Comparison of ENCODE assay signal across 26 cellular contexts in genomic region chr2:126368778-126369177, GRCh38.
DNase-seq lines count a peak whose midpoint lies in the region; ATAC-seq, FAIRE-seq and TF ChIP-seq lines count a peak whose summit lies in the region.
"Had no signal": no experiment of that assay in that cellular context is flagged by ENCODE, and none has a peak within 500 bp of the region (broad histone marks: within the 10 kb centered on the region; RNA-seq: fewer than 3 reads in every experiment).

No MANE protein-coding gene starts in this region.

- peak overlapping the region; percentile 28 for H3K27ac Mint-ChIP-seq in astrocyte (ENCODE audit: unreplicated experiment)
- H3K27ac Mint-ChIP-seq: activated T-cell treated with anti-CD3 and anti-CD28 coated beads, Interleukin-2, amount 50 U/mL, for 24 hours; brain; CD4-positive, alpha-beta memory T cell had no signal

- ATAC-seq in HG03378 (IDR thresholded peaks at IDR 0.05; ENCODE audit: unreplicated experiment) = no peak

- H3K36me3 ChIP-seq in astrocyte (ENCODE audit: insufficient read depth, low read length) (no peaks in the 10 kb centered on the region), neuronal stem cell (replicated peaks in 1 of 2; ENCODE audit: control insufficient read depth in 2 of 2, insufficient read depth in 2 of 2, low read length in 2 of 2) (no peaks in the 10 kb centered on the region)
- H3K36me3 ChIP-seq: esophagus muscularis mucosa, prostate gland, stomach, tibial artery had no signal

- peaks cover 26% of the 10 kb centered on the region for H3K4me1 Mint-ChIP-seq in astrocyte (ENCODE audit: low read depth, unreplicated experiment)
- H3K4me1 Mint-ChIP-seq: brain; CD4-positive, alpha-beta memory T cell had no signal

- H3K9me3 Mint-ChIP-seq in astrocyte (ENCODE audit: unreplicated experiment) = peaks cover 2% of the 10 kb centered on the region
- H3K9me3 Mint-ChIP-seq: activated T-cell treated with anti-CD3 and anti-CD28 coated beads, Interleukin-2, amount 50 U/mL, for 24 hours; brain; CD4-positive, alpha-beta memory T cell had no signal

- in situ Hi-C loops in KBM-7 (cut with MboI; ENCODE audit: low pct_unique_long_range_greater_than_20kb, low sequenced_read_pairs) = no loop called here

- no peaks in the 10 kb centered on the region for H3K79me2 ChIP-seq in astrocyte (ENCODE audit: insufficient read depth, low read length)

- DNase-seq in CMK (ENCODE audit: low read depth) (peak; percentile 17), KBM-7 (peak; percentile 12), astrocyte (ENCODE audit: low read depth) (no peak), medulla oblongata (ENCODE audit: extremely low spot score) (peak; percentile 21), neuronal stem cell (ENCODE audit: low spot score) (no peak), cortex of kidney (lab: John Stamatoyannopoulos, UW) (no peak)
- DNase-seq: activated CD4-positive, CD25-positive, alpha-beta regulatory T cell treated with anti-CD3 and anti-CD28 coated beads, Interleukin-2, amount 50 U/mL, for 72 hours; activated T-cell treated with anti-CD3 and anti-CD28 coated beads, Interleukin-2, amount 50 U/mL, for 24 hours; CD4-positive, alpha-beta memory T cell; effector memory CD4-positive, alpha-beta T cell; foreskin melanocyte; GF-D8; GOT3; Karpas-422; NCI-H1694 treated with DMSO at 0.1 percent for 48 hours; NCI-H226; NCI-H774; stomach; SW 1271 had no signal

- H3K27ac ChIP-seq in astrocyte (ENCODE audit: low read depth, low read length) (no peak overlapping the region), neuronal stem cell (replicated peaks; ENCODE audit: low read length) (no peak overlapping the region)
- H3K27ac ChIP-seq: esophagus muscularis mucosa, prostate gland, stomach, tibial artery had no signal

- no peak overlapping the region for H3K4me3 Mint-ChIP-seq in astrocyte (ENCODE audit: unreplicated experiment)
- H3K4me3 Mint-ChIP-seq: activated T-cell treated with anti-CD3 and anti-CD28 coated beads, Interleukin-2, amount 50 U/mL, for 24 hours; brain; CD4-positive, alpha-beta memory T cell had no signal

- H4K8ac ChIP-seq in neuronal stem cell (ENCODE audit: low read depth, low read length) = no peak overlapping the region

- H2BK12ac ChIP-seq in neuronal stem cell (ENCODE audit: low read length) = no peak overlapping the region

- H3K9ac ChIP-seq in astrocyte (ENCODE audit: low read length) (no peak overlapping the region), neuronal stem cell (ENCODE audit: low read depth, low read length, poor library complexity) (no peak overlapping the region)

- H3K27me3 Mint-ChIP-seq in astrocyte (ENCODE audit: low read depth, unreplicated experiment) = no peaks in the 10 kb centered on the region
- H3K27me3 Mint-ChIP-seq: brain had no signal

- H3K4ac ChIP-seq in neuronal stem cell (ENCODE audit: low read length) = no peak overlapping the region

- H3K23ac ChIP-seq in neuronal stem cell (ENCODE audit: low read depth, low read length, poor library complexity) = no peak overlapping the region

- no peak overlapping the region for H2BK15ac ChIP-seq in neuronal stem cell (ENCODE audit: low read length)

- no peak overlapping the region for H3K4me2 ChIP-seq in astrocyte (ENCODE audit: low read length)
- no peak overlapping the region for H3K4me2 ChIP-seq in neuronal stem cell (ENCODE audit: insufficient read depth, low read length, poor library complexity, severe bottlenecking)

- no peak overlapping the region for H2AK5ac ChIP-seq in neuronal stem cell (ENCODE audit: low read depth, low read length)

- H3K27me3 ChIP-seq in astrocyte (ENCODE audit: insufficient read depth, low read length) (no peaks in the 10 kb centered on the region), neuronal stem cell (ENCODE audit: control insufficient read depth in 3 of 3, insufficient read depth in 3 of 3, low read depth in 1 of 3, low read length in 3 of 3) (no peaks in the 10 kb centered on the region)
- H3K27me3 ChIP-seq: esophagus muscularis mucosa, stomach, tibial artery had no signal

- H3K18ac ChIP-seq in neuronal stem cell (ENCODE audit: low read length) = no peak overlapping the region

- H3K79me1 ChIP-seq in neuronal stem cell (ENCODE audit: low read depth, low read length) = no peaks in the 10 kb centered on the region

- no CpG with 5 or more reads among the region's 2 CpGs for WGBS in neuronal stem cell (ENCODE audit: extremely low coverage in 2 of 2, insufficient read length in 2 of 2, insufficient replicate concordance in 1 of 2), 2 donors

- no peak overlapping the region for H2BK120ac ChIP-seq in neuronal stem cell (ENCODE audit: low read depth, low read length)

- H2AFZ ChIP-seq in astrocyte (ENCODE audit: low read depth, low read length) (no peak overlapping the region), neuronal stem cell (ENCODE audit: low read length) (no peak overlapping the region)

- H3K4me1 ChIP-seq in astrocyte (ENCODE audit: insufficient read depth, low read length) = peaks cover 6% of the 10 kb centered on the region
- H3K4me1 ChIP-seq in neuronal stem cell (ENCODE audit: control insufficient read depth in 2 of 2, insufficient read depth in 1 of 2, low read depth in 1 of 2, low read length in 2 of 2) = no peaks in the 10 kb centered on the region
- H3K4me1 ChIP-seq: esophagus muscularis mucosa, prostate gland, stomach had no signal

- H4K20me1 ChIP-seq in astrocyte (ENCODE audit: insufficient read depth, low read length) = no peaks in the 10 kb centered on the region

- no peak for FAIRE-seq in astrocyte (lab: Jason Lieb, UNC)
- FAIRE-seq: keratinocyte had no signal

- H3K36me3 Mint-ChIP-seq in astrocyte (ENCODE audit: low read depth, unreplicated experiment) = no peaks in the 10 kb centered on the region
- H3K36me3 Mint-ChIP-seq: brain; CD4-positive, alpha-beta memory T cell had no signal

- H3K4me3 ChIP-seq in astrocyte (ENCODE audit: insufficient read depth, low read depth, low read length) (no peak overlapping the region), neuronal stem cell (ENCODE audit: low read length in 2 of 2) (no peak overlapping the region)
- H3K4me3 ChIP-seq: esophagus muscularis mucosa, lung, prostate gland, stomach, tibial artery had no signal

- H3K9me3 ChIP-seq in astrocyte (ENCODE audit: insufficient read depth, low read depth, low read length) (peaks cover 7% of the 10 kb centered on the region), neuronal stem cell (replicated peaks in 1 of 2; ENCODE audit: control insufficient read depth in 2 of 2, insufficient read depth in 1 of 2, low read depth in 1 of 2, low read length in 2 of 2) (no peaks in the 10 kb centered on the region)
- H3K9me3 ChIP-seq: esophagus muscularis mucosa, prostate gland, stomach, tibial artery had no signal

- H4K91ac ChIP-seq in neuronal stem cell (ENCODE audit: low read depth, low read length, poor library complexity) = no peak overlapping the region

- H2BK5ac ChIP-seq in neuronal stem cell (ENCODE audit: low read length) = no peak overlapping the region

- H3K14ac ChIP-seq in neuronal stem cell (ENCODE audit: low read length) = no peak overlapping the region

- no peak for TF ChIP-seq CTCF in astrocyte (IDR thresholded peaks at IDR 0.05; ENCODE audit: insufficient read depth, low read depth, low read length)

Comparison
In these comparisons a context has a peak if more than half of its experiments do, and no peak if none do; other contexts are left out.
1. DNase-seq: peak in CMK (single experiment), KBM-7 (single experiment) and medulla oblongata (single experiment); none in astrocyte (single experiment), neuronal stem cell (single experiment) and cortex of kidney (single experiment).